ENCODE assay signal across 18 cellular contexts in the genomic region with DNA sequence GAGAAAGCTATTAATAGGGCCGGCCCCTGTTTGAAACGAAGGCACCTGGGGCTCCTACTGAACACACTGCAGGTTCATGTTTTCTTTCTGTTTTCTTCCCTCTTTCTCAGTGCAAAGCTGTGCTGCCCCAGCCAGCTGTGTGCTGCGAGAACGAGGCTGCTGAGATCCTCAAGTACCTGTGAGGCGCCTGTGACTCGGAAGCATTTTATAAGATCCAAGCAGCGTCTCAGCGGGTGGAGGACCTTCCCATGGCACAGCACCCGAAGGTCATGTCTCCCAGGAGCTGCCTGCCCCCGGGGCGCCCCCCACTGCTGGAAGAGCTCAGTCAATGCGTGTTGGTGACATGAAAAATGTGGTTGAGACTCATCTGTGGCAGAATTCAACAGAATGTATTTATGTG.
DNase-seq lines count a peak whose midpoint lies in the region; ATAC-seq and TF ChIP-seq lines count a peak whose summit lies in the region.
"Had no signal": no experiment of that assay in that cellular context is flagged by ENCODE, and none has a peak within 500 bp of the region (broad histone marks: within the 10 kb centered on the region; RNA-seq: fewer than 3 reads in every experiment).

No MANE protein-coding gene starts in this region.

- H3K27me3 Mint-ChIP-seq in H9 (ENCODE audit: low read depth): peaks cover 2% of the 10 kb centered on the region; the same call in 1 of the 2 replicates
- H3K27me3 Mint-ChIP-seq in endodermal cell (ENCODE audit: insufficient read depth): no peaks in the 10 kb centered on the region
- H3K27me3 Mint-ChIP-seq: IgD-negative memory B cell had no signal

- H3K23ac ChIP-seq in H9 (ENCODE audit: insufficient read length, low read depth, low read length): no peak overlapping the region

- H3K27ac Mint-ChIP-seq in H9: peak overlapping the region in 1 of 3 experiments; percentile 53; a peak in 1 of 7 replicates
- peak overlapping the region; percentile 7 for H3K27ac Mint-ChIP-seq in endodermal cell
- H3K27ac Mint-ChIP-seq: CD14-positive monocyte had no signal

- H3K4me2 ChIP-seq in H9 (ENCODE audit: insufficient read depth, insufficient read length, low read length): no peak overlapping the region

- no peak overlapping the region for H2BK120ac ChIP-seq in H9 (ENCODE audit: low read depth, low read length, poor library complexity, severe bottlenecking)

- no peak overlapping the region for H2AK5ac ChIP-seq in H9 (ENCODE audit: insufficient read length, low read length)

- H3K27ac ChIP-seq in H9 (ENCODE audit: insufficient read length, low read depth, low read length): no peak overlapping the region
- H3K27ac ChIP-seq in endodermal cell (ENCODE audit: low read depth, low read length): no peak overlapping the region
- H3K27ac ChIP-seq: HL-60 had no signal

- H3K79me2 ChIP-seq in H9 (ENCODE audit: insufficient read depth, low read length): no peaks in the 10 kb centered on the region

- TF ChIP-seq CTCF in H9 (conservative IDR thresholded peaks at IDR 0.05) (no peak), endodermal cell (conservative IDR thresholded peaks at IDR 0.05) (no peak)

- no peak overlapping the region for H4K8ac ChIP-seq in H9 (replicated peaks; ENCODE audit: insufficient read length, low read depth, low read length)

- H4K5ac ChIP-seq in H9 (ENCODE audit: insufficient read length, low read depth, low read length): no peak overlapping the region

- H3K4me1 ChIP-seq in H9 (ENCODE audit: insufficient read depth, low read length) (no peaks in the 10 kb centered on the region), endodermal cell (ENCODE audit: control insufficient read depth, insufficient read depth, low read length) (no peaks in the 10 kb centered on the region)

- no peaks in the 10 kb centered on the region for H4K20me1 ChIP-seq in H9 (ENCODE audit: control insufficient read depth, insufficient read depth, insufficient read length)

- H2BK5ac ChIP-seq in H9 (ENCODE audit: insufficient read length, low read length): no peak overlapping the region

- no peak overlapping the region for H3K18ac ChIP-seq in H9 (ENCODE audit: insufficient read length, low read depth, low read length)

- H4K91ac ChIP-seq in H9 (ENCODE audit: insufficient read length, low read depth, low read length): no peak overlapping the region

- H3K9me3 Mint-ChIP-seq in H9 (peaks cover 6 to 7% of the 10 kb centered on the region in 2 experiments; a peak in 3 of 5 replicates), endodermal cell (peaks cover 6% of the 10 kb centered on the region)

- H3K36me3 ChIP-seq in endodermal cell (ENCODE audit: control insufficient read depth, insufficient read depth, low read length): no peaks in the 10 kb centered on the region

- no CpG with 5 or more reads among the region's 12 CpGs for WGBS in H9 (ENCODE audit: extremely low coverage, insufficient read length, low lambda C conversion rate)
- 92 to 94% methylated on average over 11 to 12 of the region's 12 CpGs for WGBS in endodermal cell (ENCODE audit: insufficient coverage in 1 of 2, insufficient read length in 1 of 2), 2 experiments

- no peak overlapping the region for H2BK20ac ChIP-seq in H9 (ENCODE audit: low read depth, low read length, poor library complexity, severe bottlenecking)

- H3T11ph ChIP-seq in H9 (ENCODE audit: low read length): no peak overlapping the region

- H3K27me3 ChIP-seq in H9 (ENCODE audit: insufficient read depth, low read length): no peaks in the 10 kb centered on the region
- H3K27me3 ChIP-seq in endodermal cell (ENCODE audit: control insufficient read depth, insufficient read depth, low read length, poor library complexity, severe bottlenecking): no peaks in the 10 kb centered on the region

- H3K9ac ChIP-seq in H9 (ENCODE audit: extremely low read depth, insufficient read length, low read length) (no peak overlapping the region), endodermal cell (ENCODE audit: extremely low read depth, low read length, poor library complexity, severe bottlenecking) (no peak overlapping the region)

- no peaks in the 10 kb centered on the region for H3K79me1 ChIP-seq in H9 (ENCODE audit: insufficient read depth, low read depth, low read length, poor library complexity, severe bottlenecking)

- H2BK15ac ChIP-seq in H9 (ENCODE audit: low read depth, low read length): no peak overlapping the region

- 0 out of 2 replicates have a peak overlapping the region, but pooled peaks have one; percentile 56 for H3K14ac ChIP-seq in H9 (ENCODE audit: insufficient read depth, low read length)

- no peak overlapping the region for H2AFZ ChIP-seq in H9 (ENCODE audit: low read length)

- H3K4me1 Mint-ChIP-seq in H9 (peaks cover 11 to 13% of the 10 kb centered on the region in 2 experiments), endodermal cell (no peaks in the 10 kb centered on the region)
- H3K4me1 Mint-ChIP-seq: CD14-positive monocyte, IgD-negative memory B cell had no signal

- DNase-seq in DMS53 (lab: John Stamatoyannopoulos, UW) (peak; percentile 62), H9 (no peak), NCI-H69 (lab: John Stamatoyannopoulos, UW) (peak; percentile 63), endodermal cell (peak; percentile 57), midbrain (lab: John Stamatoyannopoulos, UW) (no peak), kidney glomerular epithelial cell (lab: John Stamatoyannopoulos, UW) (no peak)
- DNase-seq: ACHN, AML-193, COR-L47, HCEC 1CT, NCI-H1694, NCI-H2107, OCI-M1, SIG-M5 had no signal

- H3K4ac ChIP-seq in H9 (ENCODE audit: low read depth, low read length): no peak overlapping the region

- H3K9me3 ChIP-seq in H9 (ENCODE audit: control insufficient read depth, low read depth, low read length) (no peaks in the 10 kb centered on the region), endodermal cell (ENCODE audit: control insufficient read depth, low read length) (no peaks in the 10 kb centered on the region)

- H3K4me3 ChIP-seq in endodermal cell (ENCODE audit: low read length): no peak overlapping the region

- H3K4me3 Mint-ChIP-seq in H9 (no peak overlapping the region), endodermal cell (no peak overlapping the region)
- H3K4me3 Mint-ChIP-seq: CD14-positive monocyte, IgD-negative memory B cell had no signal

- H3K56ac ChIP-seq in H9 (ENCODE audit: insufficient read length, low read depth, low read length): no peak overlapping the region

- H3K23me2 ChIP-seq in H9 (ENCODE audit: insufficient read length, low read depth, low read length, poor library complexity, severe bottlenecking): no peaks in the 10 kb centered on the region

- H2BK12ac ChIP-seq in H9 (ENCODE audit: insufficient read length, low read depth, low read length): no peak overlapping the region

- no peak for ATAC-seq in GM18867 (IDR thresholded peaks at IDR 0.05; ENCODE audit: unreplicated experiment)

- H3K36me3 Mint-ChIP-seq in H9 (ENCODE audit: insufficient read depth in 1 of 3, low read depth in 3 of 3) (peaks cover 0 to 10% (median 3%) of the 10 kb centered on the region in 3 experiments; a peak in 5 of 7 replicates), endodermal cell (ENCODE audit: low read depth) (no peaks in the 10 kb centered on the region)
- H3K36me3 Mint-ChIP-seq: CD14-positive monocyte, IgD-negative memory B cell had no signal

Comparison
In these comparisons a context has a peak if more than half of its experiments do, and no peak if none do; other contexts are left out.
1. DNase-seq: peak in DMS53 (single experiment), NCI-H69 (single experiment) and endodermal cell (single experiment); none in H9 (single experiment), midbrain (single experiment) and kidney glomerular epithelial cell (single experiment).